ENCODE assay signal across 23 cellular contexts in genomic region chr9:82161876-82162275, GRCh38.
"Had no signal": no experiment of that assay in that cellular context is flagged by ENCODE, and none has a peak within 500 bp of the region (broad histone marks: within the 10 kb centered on the region; RNA-seq: fewer than 3 reads in every experiment).

No MANE protein-coding gene starts in this region.

- H3K27ac ChIP-seq: colonic mucosa, coronary artery, dorsolateral prefrontal cortex, epithelial cell of prostate, esophagus muscularis mucosa, esophagus squamous epithelium, foreskin keratinocyte, gastrocnemius medialis, gastroesophageal sphincter, heart left ventricle, heart right ventricle had no signal

- H3K4me3 ChIP-seq: colonic mucosa, coronary artery, dorsolateral prefrontal cortex, esophagus muscularis mucosa, esophagus squamous epithelium, gastrocnemius medialis, gastroesophageal sphincter, heart left ventricle, heart right ventricle had no signal

- H3K4me1 ChIP-seq: colonic mucosa, esophagus muscularis mucosa, esophagus squamous epithelium, gastrocnemius medialis, gastroesophageal sphincter, heart left ventricle, heart right ventricle had no signal

- H3K36me3 ChIP-seq: colonic mucosa, esophagus muscularis mucosa, esophagus squamous epithelium, gastrocnemius medialis, gastroesophageal sphincter, heart left ventricle, heart right ventricle had no signal

- DNase-seq: colonic mucosa; cortex of kidney; dermis blood vessel endothelial cell; dorsolateral prefrontal cortex; effector CD4-positive, alpha-beta T cell; effector CD8-positive, alpha-beta T cell; effector memory CD4-positive, alpha-beta T cell; effector memory CD8-positive, alpha-beta T cell; endodermal cell; erythroblast; esophagus squamous epithelium; foreskin fibroblast; foreskin keratinocyte; foreskin melanocyte; gastrocnemius medialis; glutamatergic neuron; head of caudate nucleus; heart left ventricle; heart right ventricle had no signal

- H3K9me3 ChIP-seq: colonic mucosa, esophagus muscularis mucosa, esophagus squamous epithelium, gastrocnemius medialis, gastroesophageal sphincter, heart left ventricle, heart right ventricle had no signal

- H3K27me3 ChIP-seq: colonic mucosa, esophagus muscularis mucosa, esophagus squamous epithelium, foreskin keratinocyte, gastrocnemius medialis, gastroesophageal sphincter had no signal
